In the genomic region with DNA sequence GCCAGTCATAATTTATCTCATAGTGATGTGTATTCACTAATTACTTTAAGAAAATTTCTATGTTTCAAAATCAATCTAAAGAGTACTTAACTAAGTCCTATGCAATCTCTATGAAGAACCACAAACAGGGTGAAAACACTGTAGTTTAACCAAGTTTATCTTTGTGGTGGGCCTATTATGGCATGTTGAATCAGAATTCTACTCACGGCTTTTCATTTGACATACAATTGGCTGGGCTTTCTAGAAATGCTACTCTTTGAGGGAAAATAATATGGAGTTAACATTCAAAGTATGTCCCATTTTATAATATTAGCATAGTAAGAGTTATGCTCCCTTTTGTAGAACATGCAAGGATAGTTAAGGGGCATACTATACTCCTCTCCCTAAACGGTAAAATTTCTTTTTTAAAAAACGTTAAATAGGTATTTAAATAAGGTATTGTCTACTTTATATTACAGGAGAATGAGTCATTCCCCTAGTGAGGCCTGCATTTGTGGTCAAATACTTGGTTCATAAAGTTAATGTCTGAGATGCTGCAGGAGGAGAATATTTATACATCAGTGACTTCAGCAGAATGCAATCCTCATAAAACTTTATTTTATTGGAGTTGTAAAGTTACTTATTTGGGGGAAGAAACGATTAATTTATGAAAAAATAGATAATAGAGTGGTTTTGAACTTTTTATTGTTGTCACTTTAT, we compare ENCODE assay signal across 15 cellular contexts. TPM values are rescaled to one million over a fixed set of nuclear protein-coding genes. Genes with fewer than 3 reads are reported as not detected.
DNase-seq lines count a peak whose midpoint lies in the region; ATAC-seq and TF ChIP-seq lines count a peak whose summit lies in the region.
"Had no signal": no experiment of that assay in that cellular context is flagged by ENCODE, and none has a peak within 500 bp of the region (broad histone marks: within the 10 kb centered on the region; RNA-seq: fewer than 3 reads in every experiment).

No MANE protein-coding gene starts in this region.

- in situ Hi-C loops in G401 (cut with HindIII; ENCODE audit: low sequenced_read_pairs): no loop called here

- H3K27me3 ChIP-seq in WERI-Rb-1 (ENCODE audit: insufficient read depth, low read depth, severe bottlenecking): peaks cover 78% of the 10 kb centered on the region
- H3K27me3 ChIP-seq: SJCRH30 had no signal

- no peak overlapping the region for H3K27ac ChIP-seq in WERI-Rb-1
- H3K27ac ChIP-seq: SJCRH30 had no signal

- TF ChIP-seq CTCF in AG10803 (conservative IDR thresholded peaks at IDR 0.05; ENCODE audit: low read length): no peak
- TF ChIP-seq CTCF in choroid plexus epithelial cell (conservative IDR thresholded peaks at IDR 0.05; ENCODE audit: low read depth, low read length): no peak
- TF ChIP-seq CTCF in nephron (IDR thresholded peaks at IDR 0.05; ENCODE audit: unreplicated experiment in 3 of 3): no peak
- TF ChIP-seq CTCF in WERI-Rb-1 (IDR thresholded peaks at IDR 0.05; ENCODE audit: low read depth, low read length): no peak

- H3K9me3 ChIP-seq in WERI-Rb-1 (ENCODE audit: severe bottlenecking): no peaks in the 10 kb centered on the region

- H3K36me3 ChIP-seq in WERI-Rb-1: no peaks in the 10 kb centered on the region
- H3K36me3 ChIP-seq: SJCRH30 had no signal

- H3K9me3 Mint-ChIP-seq in nephron: peaks cover 28% of the 10 kb centered on the region

- peak overlapping the region; percentile 95 to 97 (median 96) for H3K27ac Mint-ChIP-seq in nephron

- H3K4me3 Mint-ChIP-seq in nephron: peak overlapping the region; percentile 90 to 93 (median 92)

- H3K36me3 Mint-ChIP-seq in nephron (ENCODE audit: low read depth): peaks cover 33% of the 10 kb centered on the region

- H3K4me1 Mint-ChIP-seq in nephron: peaks cover 39% of the 10 kb centered on the region

- peak; percentile 62 for DNase-seq in AG10803 (ENCODE audit: low read depth)
- DNase-seq in LHCN-M2 (ENCODE audit: low read depth): peak; percentile 49
- DNase-seq in choroid plexus epithelial cell (ENCODE audit: low read depth): peak; percentile 68
- DNase-seq in NCI-H774 (lab: John Stamatoyannopoulos, UW): no peak
- no peak for DNase-seq in G401 (ENCODE audit: low spot score)
- DNase-seq in WERI-Rb-1: no peak
- DNase-seq: activated CD4-positive, CD25-positive, alpha-beta regulatory T cell; activated T-cell treated with anti-CD3 and anti-CD28 coated beads, Interleukin-2, amount 50 U/mL, for 48 hours; C1 segment of cervical spinal cord; caudate nucleus; NCI-H1417 treated with DMSO at 0.1 percent for 48 hours; NCI-H526 treated with DMSO at 0.1 percent for 48 hours; SJCRH30 had no signal

- no peak for ATAC-seq in GM21786 (IDR thresholded peaks at IDR 0.05; ENCODE audit: unreplicated experiment)

- peaks cover 10% of the 10 kb centered on the region for H3K27me3 Mint-ChIP-seq in nephron (ENCODE audit: low read depth)

- peak overlapping the region; percentile 79; the same call in 1 of the 2 replicates for H3K4me3 ChIP-seq in AG10803 (ENCODE audit: low read length)
- H3K4me3 ChIP-seq in choroid plexus epithelial cell (ENCODE audit: low read depth, low read length): no peak overlapping the region
- H3K4me3 ChIP-seq in WERI-Rb-1 (ENCODE audit: low read depth, low read length): no peak overlapping the region
- H3K4me3 ChIP-seq: SJCRH30 had no signal

RNA-seq across cellular contexts. Expression of a gene that starts 1.8 kb away (rescaled TPM):
- total RNA-seq in LHCN-M2 (2014; rRNA removed): 22.6 and 27.6 TPM in 2 replicates
- polyA plus RNA-seq in LHCN-M2 (2012): 12.3 TPM
- total RNA-seq in G401 (2014; rRNA removed; shearing (Covaris generic)): not detected in 2 replicates

Comparison
In these comparisons a context has a peak if more than half of its experiments do, and no peak if none do; other contexts are left out.
1. DNase-seq: peak in AG10803 (single experiment), LHCN-M2 (single experiment) and choroid plexus epithelial cell (single experiment); none in NCI-H774 (single experiment), G401 (single experiment) and WERI-Rb-1 (single experiment).
2. RNA of a gene that starts 1.8 kb away (total RNA-seq): 22.6 to 27.6 TPM in LHCN-M2; not detected in G401; every median in the first group is over 10 times any median in the second.